8 cellular contexts compared by ENCODE assay signal in the genomic region with DNA sequence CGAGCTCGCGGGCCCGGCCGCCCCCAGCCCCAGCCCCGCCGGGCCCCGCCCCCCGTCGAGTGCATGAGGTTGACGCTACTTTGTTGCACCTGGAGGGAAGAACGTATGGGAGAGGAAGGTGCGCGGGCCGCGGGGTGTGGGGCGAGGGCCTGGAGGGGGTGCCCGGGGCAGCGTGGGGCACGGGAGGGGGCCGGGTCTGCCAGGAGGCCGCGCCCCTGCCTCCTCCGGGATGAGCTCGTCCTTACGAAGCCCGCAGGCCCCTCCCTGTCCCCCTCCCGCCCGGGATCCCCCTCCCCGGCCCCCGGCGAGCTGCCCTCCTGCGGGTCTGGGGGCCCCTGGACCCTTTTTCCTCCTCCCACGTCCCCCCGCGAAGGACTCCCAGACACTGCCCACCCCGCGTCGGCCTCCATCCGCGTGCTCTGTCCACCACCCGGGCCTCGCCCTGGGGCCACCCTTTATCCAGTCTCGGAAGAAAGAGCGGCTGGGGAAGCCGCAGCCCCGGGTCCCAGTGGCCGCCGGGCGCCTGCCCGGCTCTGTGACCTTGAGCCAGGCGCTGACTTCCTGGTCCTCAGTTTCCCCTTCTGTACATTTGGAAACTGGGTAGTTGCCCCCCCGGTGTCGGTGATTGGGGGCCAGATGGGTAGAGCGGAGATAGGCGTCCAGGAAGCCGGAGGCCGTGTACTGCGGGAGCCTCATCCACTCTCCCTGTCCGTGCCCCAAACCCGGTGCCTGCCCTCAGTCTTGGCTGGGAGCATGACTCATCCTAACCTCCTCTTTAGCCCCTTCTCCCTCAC. TPM values are rescaled to one million over a fixed set of nuclear protein-coding genes. Genes with fewer than 3 reads are reported as not detected.
DNase-seq lines count a peak whose midpoint lies in the region; ATAC-seq, FAIRE-seq and TF ChIP-seq lines count a peak whose summit lies in the region.

No MANE protein-coding gene starts in this region.

- H4K20me1 ChIP-seq in K562 (replicated peaks; ENCODE audit: control insufficient read depth, insufficient read depth, low read length) (no peaks in the 10 kb centered on the region; the same call in 1 of the 2 replicates), keratinocyte (ENCODE audit: control insufficient read depth, extremely low read depth, insufficient read depth, low read length) (no peaks in the 10 kb centered on the region)

- POLR2A ChIA-PET in K562 (lab: Yijun Ruan, JAX) = interaction anchor here (0.6 to 2.0 kb wide), 5 partner anchors 9 to 234 kb away, joined by 3 to 10 read pairs (median 6); a partner anchor contains a TSS

- no peak for TF ChIP-seq CTCF in CD14-positive monocyte (IDR thresholded peaks at IDR 0.05)
- TF ChIP-seq CTCF in K562 (IDR thresholded peaks at IDR 0.05 in 2 of 3, conservative IDR thresholded peaks at IDR 0.05 in 1 of 3; ENCODE audit: insufficient read depth in 2 of 3, low read depth in 1 of 3, low read length in 3 of 3) = no peak
- TF ChIP-seq CTCF in keratinocyte (optimal IDR thresholded peaks at IDR 0.05 in 1 of 3, IDR thresholded peaks at IDR 0.05 in 1 of 3, conservative IDR thresholded peaks at IDR 0.05 in 1 of 3; ENCODE audit: extremely low read depth in 1 of 3, insufficient read depth in 2 of 3, low read length in 3 of 3) = no peak

- H3K9me1 ChIP-seq in K562 (ENCODE audit: control insufficient read depth, insufficient read depth, low read length) (no peaks in the 10 kb centered on the region), keratinocyte (ENCODE audit: control insufficient read depth, extremely low read depth, insufficient read depth, low read length) (no peaks in the 10 kb centered on the region)

- DNase-seq in CD14-positive monocyte (ENCODE audit: low spot score) (peak; percentile 75), K562 (ENCODE audit: extremely low read depth in 1 of 4, low spot score in 3 of 4) (peak; percentile 71 to 93 (median 84)), keratinocyte (ENCODE audit: low read depth, low spot score) (no peak), foreskin melanocyte (no peak)
- DNase-seq in stimulated activated CD4-positive, alpha-beta T cell treated with anti-CD3 and anti-CD28 coated beads, Interleukin-1b, Interleukin-23, amount 100 ng/mL, for 48 hours = peak; percentile 22

- H3K27me3 ChIP-seq in K562 (ENCODE audit: control insufficient read depth in 2 of 2, insufficient read depth in 2 of 2, low read length in 2 of 2) (no peaks in the 10 kb centered on the region), keratinocyte (ENCODE audit: control insufficient read depth, extremely low read depth, insufficient read depth, low read length) (no peaks in the 10 kb centered on the region)

- H3K36me3 ChIP-seq in K562 (ENCODE audit: control insufficient read depth, insufficient read depth, low read length) (peaks cover 27% of the 10 kb centered on the region; the same call in 2 of the 3 replicates), keratinocyte (ENCODE audit: control insufficient read depth in 2 of 2, extremely low read depth in 1 of 2, insufficient read depth in 2 of 2, low read length in 2 of 2) (peaks cover 10 to 18% of the 10 kb centered on the region in 2 experiments)

- ATAC-seq in GM19351 (IDR thresholded peaks at IDR 0.05; ENCODE audit: unreplicated experiment) = peak; percentile 51
- ATAC-seq in HG03432 (IDR thresholded peaks at IDR 0.05; ENCODE audit: unreplicated experiment) = peak; percentile 40
- peak; percentile 78 for ATAC-seq in K562

- H2AFZ ChIP-seq in K562 (ENCODE audit: low read depth, low read length) (peak overlapping the region; percentile 88), keratinocyte (ENCODE audit: control insufficient read depth, low read length) (peak overlapping the region; percentile 2)

- peak overlapping the region in 5 of 7 donors; percentile 8 to 76 (median 54) for H3K27ac Mint-ChIP-seq in CD14-positive monocyte

- H3K27ac ChIP-seq in K562 (ENCODE audit: extremely low read depth, low read depth, low read length) (peak overlapping the region; percentile 84), keratinocyte (ENCODE audit: control insufficient read depth, insufficient read depth, low read length) (peak overlapping the region; percentile 55)

- CTCF ChIA-PET in K562 (lab: Yijun Ruan, JAX; ENCODE audit: low intra/inter-chr PET ratio) = no interaction called here

- peaks cover 9 to 23% of the 10 kb centered on the region in 2 donors for H3K36me3 Mint-ChIP-seq in CD14-positive monocyte

- H3K4me3 ChIP-seq in K562 = peak overlapping the region; percentile 72
- peak overlapping the region; percentile 61 to 89 (median 77) for H3K4me3 ChIP-seq in keratinocyte (ENCODE audit: control insufficient read depth in 2 of 3, extremely low read depth in 1 of 3, insufficient read depth in 2 of 3, low read depth in 1 of 3, low read length in 3 of 3)

- intact Hi-C loops in CD14-positive monocyte (cut with micrococcal nuclease) (loop anchor here in 1 of 2 donors (1.0 kb wide), 1 partner anchor 9 kb away; no protein-coding TSS in a partner anchor), K562 (cut with micrococcal nuclease) (loop anchor here (5.0 kb wide), 1 partner anchor 88 kb away; a partner anchor contains a TSS)

- dilution Hi-C loops in keratinocyte (cut with MboI; ENCODE audit: extremely low pct_ligation_motif_present, low sequenced_read_pairs) = no loop called here

- peak overlapping the region; percentile 85 to 90 for H3K4me3 Mint-ChIP-seq in CD14-positive monocyte

- H3K79me2 ChIP-seq in K562 (ENCODE audit: control insufficient read depth, insufficient read depth, low read length) = peaks cover 12% of the 10 kb centered on the region
- peaks cover 2% of the 10 kb centered on the region for H3K79me2 ChIP-seq in keratinocyte (ENCODE audit: control insufficient read depth, insufficient read depth, low read length)

- TF ChIP-seq POLR2A in K562 (conservative IDR thresholded peaks at IDR 0.05) = 0 out of 2 replicates have a peak, but pooled peaks have one; percentile 33

- H3K27me3 Mint-ChIP-seq in CD14-positive monocyte (ENCODE audit: low read depth in 3 of 3) = peaks cover 0 to 3% (median 2%) of the 10 kb centered on the region in 3 donors

- no peak for TF ChIP-seq RAD21 in K562 (CRISPR knock-in tag; conservative IDR thresholded peaks at IDR 0.05 in 1 of 2, IDR thresholded peaks at IDR 0.05 in 1 of 2)

- peaks cover 13 to 35% of the 10 kb centered on the region in 2 experiments for H3K4me1 ChIP-seq in K562 (replicated peaks in 1 of 2; ENCODE audit: control insufficient read depth in 2 of 2, insufficient read depth in 2 of 2, low read length in 2 of 2)
- H3K4me1 ChIP-seq in keratinocyte (ENCODE audit: control insufficient read depth, extremely low read depth, insufficient read depth, low read length) = peaks cover 14% of the 10 kb centered on the region

- TF ChIP-seq EP300 in K562 (IDR thresholded peaks at IDR 0.05; ENCODE audit: low read length) = no peak

- H3K4me1 Mint-ChIP-seq in CD14-positive monocyte = peaks cover 11% of the 10 kb centered on the region

- H3K9me3 Mint-ChIP-seq in CD14-positive monocyte = no peaks in the 10 kb centered on the region

- peak; percentile 94 for FAIRE-seq in K562 (lab: Jason Lieb, UNC)
- no peak for FAIRE-seq in keratinocyte (lab: Jason Lieb, UNC)

- BruUV-seq in K562 (replicated peaks; lab: Mats Ljungman, UMichigan) = no TSS peak

- peak overlapping the region; percentile 74 to 92 for H3K9ac ChIP-seq in K562 (ENCODE audit: insufficient read depth in 1 of 2, low read depth in 2 of 2, low read length in 2 of 2)
- peak overlapping the region; percentile 83 for H3K9ac ChIP-seq in keratinocyte (ENCODE audit: control insufficient read depth, extremely low read depth, insufficient read depth, low read length)

- in situ Hi-C loops in K562 (cut with MboI) = no loop called here

- H3K9me3 ChIP-seq in K562 (replicated peaks; ENCODE audit: control insufficient read depth, insufficient read depth, low read depth, low read length) (no peaks in the 10 kb centered on the region), keratinocyte (ENCODE audit: control insufficient read depth, low read depth, low read length) (no peaks in the 10 kb centered on the region)

- peak overlapping the region; percentile 83 for H3K4me2 ChIP-seq in K562 (ENCODE audit: insufficient read depth, low read length)
- peak overlapping the region; percentile 80 for H3K4me2 ChIP-seq in keratinocyte (ENCODE audit: control insufficient read depth, extremely low read depth, insufficient read depth, low read depth, low read length)

- 2% methylated on average over 30 of the region's 61 CpGs for WGBS in K562 (ENCODE audit: insufficient coverage, low coverage, missing lambda C conversion rate)

RNA-seq across cellular contexts. Expression of a gene that starts 0.5 kb away (rescaled TPM):
- 10 to 100 TPM; 12.6 to 13.9 TPM for polyA plus RNA-seq in CD14-positive monocyte
- polyA plus RNA-seq in PFSK-1 (2012; ENCODE audit: insufficient read length, low read depth) = 71.3 TPM
- 23.2 and 66.1 TPM in 2 replicates for total RNA-seq in K562 (2011; cell fraction: chromatin; rRNA removed; ENCODE audit: low replicate concordance)
- total RNA-seq in K562 (2011; cell fraction: nucleolus; rRNA removed) = 28.6 and 29.9 TPM in 2 replicates
- total RNA-seq in K562 (2011; cell fraction: nucleoplasm; rRNA removed) = 24.9 and 30.2 TPM in 2 replicates
- total RNA-seq in K562 (2014; rRNA removed) = 21.1 and 23.1 TPM in 2 replicates
- total RNA-seq in K562 (2014; rRNA removed; fragmentation: Illumina TruSeq; extraction: Trizol) = 5.1 and 6.4 TPM in 2 replicates
- 15.0 and 16.0 TPM in 2 replicates for total RNA-seq in K562 (2015; rRNA removed; fragmentation: Illumina TruSeq; extraction: Trizol)
- 29.0 and 30.0 TPM in 2 replicates for total RNA-seq in K562 (2021)
- 14.3 and 17.7 TPM in 2 replicates for polyA plus RNA-seq in K562 (2011; rRNA removed)
- polyA plus RNA-seq in K562 (2011; cell fraction: cytosol; rRNA removed) = 17.9 and 46.8 TPM in 2 replicates
- polyA plus RNA-seq in K562 (2011; cell fraction: nucleus; rRNA removed) = 22.4 and 50.0 TPM in 2 replicates
- polyA plus RNA-seq in K562 (2012) = 18.8 and 23.1 TPM in 2 replicates
- polyA plus RNA-seq in K562 (2014; fragmentation: Illumina TruSeq; extraction: Trizol) = 24.5 and 36.9 TPM in 2 replicates
- under 1 TPM; 0.14 to 0.38 TPM for polyA plus RNA-seq in K562 (2014; fragmentation: Nextera tagmentation; extraction: Ambion mirVana)
- polyA plus RNA-seq in K562 (2014; rRNA removed) = 15.9 and 18.1 TPM in 2 replicates
- 6.9 and 18.5 TPM in 2 replicates for polyA minus RNA-seq in K562 (2011; rRNA and poly(A)+ RNA removed)
- 15.1 and 16.3 TPM in 2 replicates for polyA minus RNA-seq in K562 (2011; cell fraction: cytosol; rRNA and poly(A)+ RNA removed)
- polyA minus RNA-seq in K562 (2011; cell fraction: nucleus; rRNA and poly(A)+ RNA removed) = 6.2 and 7.5 TPM in 2 replicates
- 13.3 to 23.2 TPM (median 22.3 TPM) in 3 replicates for polyA plus RNA-seq in keratinocyte
- polyA plus RNA-seq in keratinocyte (2011; ENCODE audit: low read depth) = 3.1 TPM
- 14.9 and 38.1 TPM in 2 replicates for polyA plus RNA-seq in keratinocyte (2011; cell fraction: cytosol; rRNA removed)
- 28.6 and 33.0 TPM in 2 replicates for polyA plus RNA-seq in keratinocyte (2011; cell fraction: nucleus; rRNA removed)
- polyA plus RNA-seq in keratinocyte (2012; ENCODE audit: low replicate concordance) = 10.4 and 26.8 TPM in 2 replicates
- 38.6 to 189 TPM (median 76.0 TPM) in 3 replicates for polyA minus RNA-seq in keratinocyte
- polyA minus RNA-seq in keratinocyte (2011; cell fraction: cytosol; rRNA and poly(A)+ RNA removed) = 40.5 TPM
- 13.2 and 17.9 TPM in 2 replicates for polyA minus RNA-seq in keratinocyte (2011; cell fraction: nucleus; rRNA and poly(A)+ RNA removed)

RNA-seq across cellular contexts. Expression of a gene that starts 56.2 kb away (rescaled TPM):
- polyA plus RNA-seq in CD14-positive monocyte (not detected), K562 (2011; rRNA removed) (not detected in 2 replicates), K562 (2014; fragmentation: Illumina TruSeq; extraction: Trizol) (not detected in 2 replicates), K562 (2014; fragmentation: Nextera tagmentation; extraction: Ambion mirVana) (not detected), K562 (2014; rRNA removed) (not detected in 2 replicates), keratinocyte (not detected in 3 replicates)
- polyA plus RNA-seq in PFSK-1 (2012; ENCODE audit: insufficient read length, low read depth) = 1.3 TPM
- not detected in 2 replicates for total RNA-seq in K562 (2011; cell fraction: chromatin; rRNA removed; ENCODE audit: low replicate concordance)
- total RNA-seq in K562 (2011; cell fraction: nucleolus; rRNA removed) = not detected in 2 replicates
- not detected in 2 replicates for total RNA-seq in K562 (2011; cell fraction: nucleoplasm; rRNA removed)
- total RNA-seq in K562 (2014; rRNA removed) (not detected in 2 replicates), K562 (2014; rRNA removed; fragmentation: Illumina TruSeq; extraction: Trizol) (not detected in 2 replicates), K562 (2015; rRNA removed; fragmentation: Illumina TruSeq; extraction: Trizol) (not detected in 2 replicates), K562 (2021) (0.20 TPM in 2 replicates)
- polyA plus RNA-seq in K562 (2011; cell fraction: cytosol; rRNA removed) = 0.01 TPM in 1 of 2 replicates, not detected in the other
- polyA plus RNA-seq in K562 (2011; cell fraction: nucleus; rRNA removed) = not detected in 2 replicates
- polyA plus RNA-seq in K562 (2012) = 0.14 TPM in 1 of 2 replicates, not detected in the other
- polyA minus RNA-seq in K562 (2011; rRNA and poly(A)+ RNA removed) = not detected in 2 replicates
- polyA minus RNA-seq in K562 (2011; cell fraction: cytosol; rRNA and poly(A)+ RNA removed) = not detected in 2 replicates
- polyA minus RNA-seq in K562 (2011; cell fraction: nucleus; rRNA and poly(A)+ RNA removed) = not detected in 2 replicates
- not detected for polyA plus RNA-seq in keratinocyte (2011; ENCODE audit: low read depth)
- polyA plus RNA-seq in keratinocyte (2011; cell fraction: cytosol; rRNA removed) = not detected in 2 replicates
- not detected in 2 replicates for polyA plus RNA-seq in keratinocyte (2011; cell fraction: nucleus; rRNA removed)
- polyA plus RNA-seq in keratinocyte (2012; ENCODE audit: low replicate concordance) = 0.07 TPM in 1 of 2 replicates, not detected in the other
- polyA minus RNA-seq in keratinocyte = not detected in 3 replicates
- polyA minus RNA-seq in keratinocyte (2011; cell fraction: cytosol; rRNA and poly(A)+ RNA removed) = not detected
- polyA minus RNA-seq in keratinocyte (2011; cell fraction: nucleus; rRNA and poly(A)+ RNA removed) = not detected in 2 replicates

Comparison
In these comparisons a context has a peak if more than half of its experiments do, and no peak if none do; other contexts are left out.
1. DNase-seq: peak in CD14-positive monocyte (single experiment), K562 (4 of 4) and stimulated activated CD4-positive, alpha-beta T cell treated with anti-CD3 and anti-CD28 coated beads, Interleukin-1b, Interleukin-23, amount 100 ng/mL, for 48 hours (single experiment); none in keratinocyte (single experiment) and foreskin melanocyte (single experiment).
2. Peak in every context shown above with its lines, with median percentiles within 50 percentile points of each other: ATAC-seq.